1 cellular context compared by ENCODE assay signal in the genomic region with DNA sequence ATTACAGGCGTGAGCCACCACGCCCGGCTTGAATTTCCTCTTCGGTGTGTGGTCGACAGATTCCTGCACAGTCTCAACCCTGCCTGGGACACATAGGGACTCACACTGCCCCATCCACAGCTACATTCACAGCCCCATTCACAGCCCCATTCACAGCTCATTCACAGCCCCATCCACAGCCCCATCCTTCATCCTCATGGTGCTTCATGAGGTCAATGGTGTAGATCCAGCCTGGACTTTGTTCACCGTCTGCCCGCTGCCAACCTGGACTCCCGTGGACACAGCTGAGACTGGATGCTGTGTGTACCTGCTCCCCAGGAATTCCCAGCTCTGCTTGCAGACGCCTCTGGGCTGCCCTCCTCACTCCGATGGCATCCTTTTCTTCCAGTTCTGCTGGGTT.
TF ChIP-seq lines count a peak whose summit lies in the region.

No MANE protein-coding gene starts in this region.

TF ChIP-seq in SK-N-SH treated with all-trans-retinoic acid at 6 μM for 48 hours, 23 proteins besides CTCF, POLR2A, EP300 and RAD21 (continued from another document):
- TF ChIP-seq, protein P1, sequence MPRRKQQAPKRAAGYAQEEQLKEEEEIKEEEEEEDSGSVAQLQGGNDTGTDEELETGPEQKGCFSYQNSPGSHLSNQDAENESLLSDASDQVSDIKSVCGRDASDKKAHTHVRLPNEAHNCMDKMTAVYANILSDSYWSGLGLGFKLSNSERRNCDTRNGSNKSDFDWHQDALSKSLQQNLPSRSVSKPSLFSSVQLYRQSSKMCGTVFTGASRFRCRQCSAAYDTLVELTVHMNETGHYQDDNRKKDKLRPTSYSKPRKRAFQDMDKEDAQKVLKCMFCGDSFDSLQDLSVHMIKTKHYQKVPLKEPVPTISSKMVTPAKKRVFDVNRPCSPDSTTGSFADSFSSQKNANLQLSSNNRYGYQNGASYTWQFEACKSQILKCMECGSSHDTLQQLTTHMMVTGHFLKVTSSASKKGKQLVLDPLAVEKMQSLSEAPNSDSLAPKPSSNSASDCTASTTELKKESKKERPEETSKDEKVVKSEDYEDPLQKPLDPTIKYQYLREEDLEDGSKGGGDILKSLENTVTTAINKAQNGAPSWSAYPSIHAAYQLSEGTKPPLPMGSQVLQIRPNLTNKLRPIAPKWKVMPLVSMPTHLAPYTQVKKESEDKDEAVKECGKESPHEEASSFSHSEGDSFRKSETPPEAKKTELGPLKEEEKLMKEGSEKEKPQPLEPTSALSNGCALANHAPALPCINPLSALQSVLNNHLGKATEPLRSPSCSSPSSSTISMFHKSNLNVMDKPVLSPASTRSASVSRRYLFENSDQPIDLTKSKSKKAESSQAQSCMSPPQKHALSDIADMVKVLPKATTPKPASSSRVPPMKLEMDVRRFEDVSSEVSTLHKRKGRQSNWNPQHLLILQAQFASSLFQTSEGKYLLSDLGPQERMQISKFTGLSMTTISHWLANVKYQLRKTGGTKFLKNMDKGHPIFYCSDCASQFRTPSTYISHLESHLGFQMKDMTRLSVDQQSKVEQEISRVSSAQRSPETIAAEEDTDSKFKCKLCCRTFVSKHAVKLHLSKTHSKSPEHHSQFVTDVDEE (CRISPR knock-in tag; IDR thresholded peaks at IDR 0.05), result no peak
- TF ChIP-seq ZNF70 (CRISPR knock-in tag; IDR thresholded peaks at IDR 0.05) (no peak), ARNTL (CRISPR knock-in tag; IDR thresholded peaks at IDR 0.05; ENCODE audit: borderline replicate concordance, low read depth) (no peak), TOX (CRISPR knock-in tag; IDR thresholded peaks at IDR 0.05; ENCODE audit: borderline replicate concordance) (no peak), ZFP3 (CRISPR knock-in tag; IDR thresholded peaks at IDR 0.05) (no peak)
- TF ChIP-seq, protein P2, sequence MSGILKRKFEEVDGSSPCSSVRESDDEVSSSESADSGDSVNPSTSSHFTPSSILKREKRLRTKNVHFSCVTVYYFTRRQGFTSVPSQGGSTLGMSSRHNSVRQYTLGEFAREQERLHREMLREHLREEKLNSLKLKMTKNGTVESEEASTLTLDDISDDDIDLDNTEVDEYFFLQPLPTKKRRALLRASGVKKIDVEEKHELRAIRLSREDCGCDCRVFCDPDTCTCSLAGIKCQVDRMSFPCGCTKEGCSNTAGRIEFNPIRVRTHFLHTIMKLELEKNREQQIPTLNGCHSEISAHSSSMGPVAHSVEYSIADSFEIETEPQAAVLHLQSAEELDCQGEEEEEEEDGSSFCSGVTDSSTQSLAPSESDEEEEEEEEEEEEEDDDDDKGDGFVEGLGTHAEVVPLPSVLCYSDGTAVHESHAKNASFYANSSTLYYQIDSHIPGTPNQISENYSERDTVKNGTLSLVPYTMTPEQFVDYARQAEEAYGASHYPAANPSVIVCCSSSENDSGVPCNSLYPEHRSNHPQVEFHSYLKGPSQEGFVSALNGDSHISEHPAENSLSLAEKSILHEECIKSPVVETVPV (CRISPR knock-in tag; IDR thresholded peaks at IDR 0.05), result no peak
